ENCODE assay signal across 10 cellular contexts in the genomic region with DNA sequence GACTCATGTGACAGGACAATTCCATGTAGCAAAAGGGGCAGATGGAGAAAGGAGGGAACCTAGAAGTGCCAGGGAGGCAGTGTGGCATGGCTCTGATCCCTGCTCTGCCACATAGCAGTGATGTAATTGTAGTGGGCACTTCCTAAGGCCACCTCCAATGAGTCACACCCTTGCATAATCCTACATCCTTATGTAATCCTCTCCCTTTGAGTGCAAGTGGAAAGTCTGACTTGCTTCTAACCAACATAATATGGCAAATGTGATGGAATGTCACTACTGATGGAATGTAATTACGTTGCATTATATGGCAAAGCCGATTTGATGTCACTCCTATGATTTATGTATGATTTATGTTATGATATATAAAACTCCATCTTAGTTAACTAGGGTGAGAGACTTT.
A peak's percentile ranks its signal among the peaks of the same experiment; 100 is the strongest.
DNase-seq lines count a peak whose midpoint lies in the region; ATAC-seq and TF ChIP-seq lines count a peak whose summit lies in the region.
"Had no signal": no experiment of that assay in that cellular context is flagged by ENCODE, and none has a peak within 500 bp of the region (broad histone marks: within the 10 kb centered on the region; RNA-seq: fewer than 3 reads in every experiment).

No MANE protein-coding gene starts in this region.

- WGBS in heart left ventricle, 4 donors = 68 to 81% (median 73%) methylated on average over 2 of the region's 2 CpGs
- WGBS in testis, 2 donors = 85 to 95% methylated on average over 2 of the region's 2 CpGs

- peak in 3 of 4 donors; percentile 37 to 96 (median 94) for ATAC-seq in heart left ventricle
- peak; percentile 88 for ATAC-seq in foreskin keratinocyte
- peak; percentile 96 for ATAC-seq in thoracic aorta (ENCODE audit: insufficient number of reproducible peaks, low FRiP score, low read depth)
- no peak for ATAC-seq in stimulated activated naive CD8-positive, alpha-beta T cell treated with anti-CD3 and anti-CD28 coated beads, Interleukin-15, amount 100 ng/mL, for 72 hours

- no peaks in the 10 kb centered on the region for H3K9me3 Mint-ChIP-seq in stimulated activated naive CD8-positive, alpha-beta T cell treated with anti-CD3 and anti-CD28 coated beads, Interleukin-15, amount 100 ng/mL, for 72 hours

- DNase-seq in heart left ventricle (no peak), cardiac septum (ENCODE audit: low spot score) (no peak), SIG-M5 treated with dmso at 0.1 percent for 504 hours (lab: John Stamatoyannopoulos, UW; ENCODE audit: unreplicated experiment) (peak; percentile 89), foreskin keratinocyte (peak; percentile 60 to 82), thoracic aorta (ENCODE audit: low spot score) (no peak), testis (no peak), D341Med (ENCODE audit: low spot score) (no peak)
- DNase-seq in stimulated activated naive CD8-positive, alpha-beta T cell treated with anti-CD3 and anti-CD28 coated beads, Interleukin-15, amount 100 ng/mL, for 72 hours = no peak
- DNase-seq: naive B cell, NCI-H526 had no signal

- H3K4me1 ChIP-seq in heart left ventricle (peaks cover 0 to 7% (median 0%) of the 10 kb centered on the region in 12 donors), foreskin keratinocyte (peaks cover 4% of the 10 kb centered on the region), thoracic aorta (ENCODE audit: control insufficient read depth in 1 of 2, low read depth in 2 of 2) (no peaks in the 10 kb centered on the region), testis (no peaks in the 10 kb centered on the region)

- intact Hi-C loops in heart left ventricle (cut with DNase I) = no loop called here
- intact Hi-C loops in cardiac septum (cut with DNase I) = no loop called here
- intact Hi-C loops in testis (cut with DNase I; ENCODE audit: low total_unique reads) = no loop called here

- H3K27me3 Mint-ChIP-seq in stimulated activated naive CD8-positive, alpha-beta T cell treated with anti-CD3 and anti-CD28 coated beads, Interleukin-15, amount 100 ng/mL, for 72 hours = peaks cover 26% of the 10 kb centered on the region

- H3K9me3 ChIP-seq in heart left ventricle (no peaks in the 10 kb centered on the region), thoracic aorta (no peaks in the 10 kb centered on the region), testis (no peaks in the 10 kb centered on the region)

- H3K4me1 Mint-ChIP-seq in stimulated activated naive CD8-positive, alpha-beta T cell treated with anti-CD3 and anti-CD28 coated beads, Interleukin-15, amount 100 ng/mL, for 72 hours = no peaks in the 10 kb centered on the region
- H3K4me1 Mint-ChIP-seq: naive B cell had no signal

- H3K27ac Mint-ChIP-seq in stimulated activated naive CD8-positive, alpha-beta T cell treated with anti-CD3 and anti-CD28 coated beads, Interleukin-15, amount 100 ng/mL, for 72 hours = peak overlapping the region in 1 of 2 donors; percentile 17
- H3K27ac Mint-ChIP-seq: naive B cell had no signal

- H3K27me3 ChIP-seq in heart left ventricle (no peaks in the 10 kb centered on the region), foreskin keratinocyte (no peaks in the 10 kb centered on the region), thoracic aorta (replicated peaks; ENCODE audit: insufficient read depth) (no peaks in the 10 kb centered on the region), testis (no peaks in the 10 kb centered on the region)

- TF ChIP-seq CTCF in heart left ventricle (IDR thresholded peaks at IDR 0.05) (no peak), foreskin keratinocyte (conservative IDR thresholded peaks at IDR 0.05) (no peak), thoracic aorta (IDR thresholded peaks at IDR 0.05) (no peak), testis (IDR thresholded peaks at IDR 0.05) (no peak)

- no peak overlapping the region for H3K4me3 Mint-ChIP-seq in stimulated activated naive CD8-positive, alpha-beta T cell treated with anti-CD3 and anti-CD28 coated beads, Interleukin-15, amount 100 ng/mL, for 72 hours
- H3K4me3 Mint-ChIP-seq: naive B cell had no signal

- H3K27ac ChIP-seq in heart left ventricle = no peak overlapping the region
- no peak overlapping the region for H3K27ac ChIP-seq in foreskin keratinocyte
- no peak overlapping the region for H3K27ac ChIP-seq in thoracic aorta
- no peak overlapping the region for H3K27ac ChIP-seq in testis

- no peak overlapping the region for H3K4me3 ChIP-seq in heart left ventricle
- H3K4me3 ChIP-seq in thoracic aorta = no peak overlapping the region
- no peak overlapping the region for H3K4me3 ChIP-seq in testis

- no peak for TF ChIP-seq POLR2A in heart left ventricle (IDR thresholded peaks at IDR 0.05)
- TF ChIP-seq POLR2A in testis (IDR thresholded peaks at IDR 0.05) = no peak

- no peaks in the 10 kb centered on the region for H3K36me3 ChIP-seq in heart left ventricle
- no peaks in the 10 kb centered on the region for H3K36me3 ChIP-seq in thoracic aorta
- no peaks in the 10 kb centered on the region for H3K36me3 ChIP-seq in testis (ENCODE audit: low read depth, missing control alignments)

Comparison
In these comparisons a context has a peak if more than half of its experiments do, and no peak if none do; other contexts are left out.
1. DNase-seq: peak in SIG-M5 treated with dmso at 0.1 percent for 504 hours (single experiment) and foreskin keratinocyte (2 of 2); none in heart left ventricle (0 of 5), cardiac septum (single experiment), thoracic aorta (single experiment), stimulated activated naive CD8-positive, alpha-beta T cell treated with anti-CD3 and anti-CD28 coated beads, Interleukin-15, amount 100 ng/mL, for 72 hours (0 of 2), testis (single experiment) and D341Med (single experiment).